26 cellular contexts compared by ENCODE assay signal in the genomic region with DNA sequence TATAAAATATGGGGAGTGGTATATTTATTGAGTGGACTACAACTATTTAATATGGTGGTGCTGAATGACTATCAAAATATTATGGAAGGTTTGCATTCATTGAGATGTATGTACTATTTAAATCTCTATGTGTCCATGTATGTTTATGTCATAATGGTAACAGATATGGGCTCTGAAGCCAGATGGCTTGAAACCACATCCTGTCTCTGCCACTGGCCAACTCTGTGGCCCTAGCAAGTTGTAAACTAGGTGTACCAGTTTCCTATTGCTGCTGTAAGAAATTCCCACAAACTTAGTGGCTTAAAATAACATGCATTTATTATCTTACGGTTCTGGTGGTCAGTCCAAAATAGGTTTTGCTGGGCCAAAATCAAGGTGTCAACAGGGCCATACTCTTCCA.
A peak's percentile ranks its signal among the peaks of the same experiment; 100 is the strongest.
DNase-seq lines count a peak whose midpoint lies in the region; ATAC-seq and TF ChIP-seq lines count a peak whose summit lies in the region.
"Had no signal": no experiment of that assay in that cellular context is flagged by ENCODE, and none has a peak within 500 bp of the region (broad histone marks: within the 10 kb centered on the region; RNA-seq: fewer than 3 reads in every experiment).

No MANE protein-coding gene starts in this region.

- H3K79me2 ChIP-seq in GM23338 (replicated peaks; ENCODE audit: insufficient read depth), result peaks cover 14% of the 10 kb centered on the region

- H3K36me3 ChIP-seq in GM23338 (ENCODE audit: insufficient read depth), result no peaks in the 10 kb centered on the region
- H3K36me3 ChIP-seq in prostate gland, result no peaks in the 10 kb centered on the region
- H3K36me3 ChIP-seq: left lung, neutrophil, sigmoid colon, SJCRH30, suprapubic skin had no signal

- no peak overlapping the region for H2AFZ ChIP-seq in GM23338

- H3K9me3 Mint-ChIP-seq in GM23338 (peaks cover 13% of the 10 kb centered on the region), neural crest cell (no peaks in the 10 kb centered on the region)
- H3K9me3 Mint-ChIP-seq: activated CD4-positive, alpha-beta memory T cell treated with anti-CD3 and anti-CD28 coated beads for 36 hours; activated naive CD4-positive, alpha-beta T cell treated with anti-CD3 and anti-CD28 coated beads, Interleukin-2, amount 10 ng/mL, durations not matched to agents 7 days and 5 days; stimulated activated naive B cell treated with anti-CD40 and anti-IgM and Interleukin-4, amounts not matched to agents 10 μg/mL and 1 μg/mL and 100 μg/mL, for 72 hours had no signal

- no peak for TF ChIP-seq POLR2A in prostate gland (IDR thresholded peaks at IDR 0.05)

- H3K27me3 ChIP-seq in GM23338 (ENCODE audit: insufficient read depth) (no peaks in the 10 kb centered on the region), prostate gland (replicated peaks; ENCODE audit: insufficient read depth) (no peaks in the 10 kb centered on the region)
- H3K27me3 ChIP-seq: SJCRH30, suprapubic skin had no signal

- ATAC-seq in GM23338 (no peak), GM21515 (IDR thresholded peaks at IDR 0.05; ENCODE audit: unreplicated experiment) (no peak)
- ATAC-seq: left lung; stimulated activated naive B cell treated with anti-CD40 and anti-IgM and Interleukin-4, amounts not matched to agents 10 μg/mL and 1 μg/mL and 100 μg/mL, for 72 hours had no signal

- H3K27ac Mint-ChIP-seq in GM23338 (no peak overlapping the region), neural crest cell (ENCODE audit: unreplicated experiment) (no peak overlapping the region)
- H3K27ac Mint-ChIP-seq: activated CD4-positive, alpha-beta memory T cell treated with anti-CD3 and anti-CD28 coated beads for 36 hours; activated naive CD4-positive, alpha-beta T cell treated with anti-CD3 and anti-CD28 coated beads, Interleukin-2, amount 10 ng/mL, durations not matched to agents 7 days and 5 days; CD14-positive monocyte; stimulated activated naive B cell treated with anti-CD40 and anti-IgM and Interleukin-4, amounts not matched to agents 10 μg/mL and 1 μg/mL and 100 μg/mL, for 72 hours had no signal

- H3K4me1 ChIP-seq in GM23338 (ENCODE audit: insufficient read depth) (peaks cover 28% of the 10 kb centered on the region), prostate gland (replicated peaks) (no peaks in the 10 kb centered on the region)

- H3K4me1 Mint-ChIP-seq in GM23338 (peaks cover 37% of the 10 kb centered on the region), neural crest cell (peaks cover 32% of the 10 kb centered on the region)

- no peaks in the 10 kb centered on the region for H3K9me3 ChIP-seq in prostate gland
- H3K9me3 ChIP-seq: left lung, neutrophil, sigmoid colon, SJCRH30, suprapubic skin had no signal

- WGBS in prostate gland, result 96% methylated on average over 1 of the region's 1 CpG

- no peak overlapping the region for H3K4me3 Mint-ChIP-seq in GM23338
- H3K4me3 Mint-ChIP-seq in neural crest cell, result peak overlapping the region; percentile 33
- H3K4me3 Mint-ChIP-seq: activated CD4-positive, alpha-beta memory T cell treated with anti-CD3 and anti-CD28 coated beads for 36 hours; activated naive CD4-positive, alpha-beta T cell treated with anti-CD3 and anti-CD28 coated beads, Interleukin-2, amount 10 ng/mL, durations not matched to agents 7 days and 5 days; stimulated activated naive B cell treated with anti-CD40 and anti-IgM and Interleukin-4, amounts not matched to agents 10 μg/mL and 1 μg/mL and 100 μg/mL, for 72 hours had no signal

- H3K27me3 Mint-ChIP-seq in GM23338 (ENCODE audit: insufficient read depth, low read depth, poor library complexity), result peaks cover 15% of the 10 kb centered on the region
- peaks cover 25% of the 10 kb centered on the region for H3K27me3 Mint-ChIP-seq in neural crest cell (ENCODE audit: low read depth)
- H3K27me3 Mint-ChIP-seq: progenitor cell of endocrine pancreas had no signal

- no peak overlapping the region for H3K4me3 ChIP-seq in GM23338
- H3K4me3 ChIP-seq in prostate gland, result no peak overlapping the region
- H3K4me3 ChIP-seq: left lung, sigmoid colon, SJCRH30, suprapubic skin had no signal

- 0 out of 2 replicates have a peak, but pooled peaks cover 4% of the 10 kb centered on the region for H4K20me1 ChIP-seq in GM23338 (replicated peaks; ENCODE audit: insufficient read depth)

- DNase-seq in GM23338 (ENCODE audit: low spot score) (no peak), KBM-7 (peak; percentile 23), RPMI8226 (peak; percentile 35), neural crest cell (ENCODE audit: low read depth, low spot score) (no peak), prostate gland (ENCODE audit: low spot score) (no peak), NCI-H1694 (lab: John Stamatoyannopoulos, UW) (no peak)
- DNase-seq: activated CD4-positive, alpha-beta memory T cell treated with anti-CD3 and anti-CD28 coated beads for 36 hours; activated CD4-positive, CD25-positive, alpha-beta regulatory T cell treated with anti-CD3 and anti-CD28 coated beads, Interleukin-2, amount 50 U/mL, for 72 hours; activated CD8-positive, alpha-beta memory T cell treated with anti-CD3 and anti-CD28 coated beads, Interleukin-2, amount 50 U/mL, for 4 hours; activated naive CD4-positive, alpha-beta T cell treated with anti-CD3 and anti-CD28 coated beads, Interleukin-2, amount 10 ng/mL, durations not matched to agents 7 days and 5 days; amygdala; Karpas-422; left lung; NCI-H1048; NCI-H1694 treated with DMSO at 0.1 percent for 48 hours; NCI-H2171 treated with DMSO at 0.1 percent for 48 hours; NCI-H526 treated with DMSO at 0.1 percent for 48 hours; sigmoid colon; stimulated activated CD4-positive, alpha-beta T cell treated with anti-CD3 and anti-CD28 coated beads, Interleukin-4, amount 100 ng/mL, for 4 hours; stimulated activated naive B cell treated with anti-CD40 and anti-IgM and Interleukin-4, amounts not matched to agents 10 μg/mL and 1 μg/mL and 100 μg/mL, for 72 hours had no signal

- no peak overlapping the region for H3K4me2 ChIP-seq in GM23338

- H3K27ac ChIP-seq in GM23338 (ENCODE audit: low read depth) (peak overlapping the region; percentile 78), prostate gland (no peak overlapping the region)
- H3K27ac ChIP-seq: left lung, neutrophil, sigmoid colon, SJCRH30, suprapubic skin had no signal

- H3F3A ChIP-seq in GM23338 (replicated peaks; ENCODE audit: low read depth), result no peaks in the 10 kb centered on the region

- intact Hi-C loops in prostate gland (cut with DNase I), result no loop called here

- TF ChIP-seq CTCF in GM23338 (conservative IDR thresholded peaks at IDR 0.05; ENCODE audit: low read depth in 2 of 2) (no peak), neural crest cell (conservative IDR thresholded peaks at IDR 0.05) (no peak), prostate gland (IDR thresholded peaks at IDR 0.05) (no peak)

- in situ Hi-C loops in KBM-7 (cut with MboI; ENCODE audit: low pct_unique_long_range_greater_than_20kb, low sequenced_read_pairs), result no loop called here

- H3K9me2 ChIP-seq in GM23338 (ENCODE audit: insufficient read depth), result no peaks in the 10 kb centered on the region

- H3K36me3 Mint-ChIP-seq in GM23338 (ENCODE audit: low read depth), result peaks cover 15% of the 10 kb centered on the region
- no peaks in the 10 kb centered on the region for H3K36me3 Mint-ChIP-seq in neural crest cell (ENCODE audit: low read depth)
- H3K36me3 Mint-ChIP-seq: activated CD4-positive, alpha-beta memory T cell treated with anti-CD3 and anti-CD28 coated beads for 36 hours; stimulated activated naive B cell treated with anti-CD40 and anti-IgM and Interleukin-4, amounts not matched to agents 10 μg/mL and 1 μg/mL and 100 μg/mL, for 72 hours had no signal

TF ChIP-seq in GM23338, 12 proteins besides CTCF, POLR2A, EP300 and RAD21 (continues in another document):
- TF ChIP-seq ZNF331 (CRISPR knock-in tag; IDR thresholded peaks at IDR 0.05; ENCODE audit: low read depth) (no peak), CREB1 (CRISPR knock-in tag; IDR thresholded peaks at IDR 0.05; ENCODE audit: low read depth) (no peak), ZNF114 (CRISPR knock-in tag; IDR thresholded peaks at IDR 0.05) (no peak), NANOG (IDR thresholded peaks at IDR 0.05; ENCODE audit: borderline replicate concordance) (no peak), POLR2AphosphoS5 (IDR thresholded peaks at IDR 0.05; ENCODE audit: low read depth) (no peak), STAT1 (IDR thresholded peaks at IDR 0.05; ENCODE audit: unreplicated experiment) (no peak), JUNB (IDR thresholded peaks at IDR 0.05; ENCODE audit: unreplicated experiment) (no peak), EZH2 (IDR thresholded peaks at IDR 0.05; ENCODE audit: low read depth, unreplicated experiment) (no peak)
- TF ChIP-seq, protein P1, sequence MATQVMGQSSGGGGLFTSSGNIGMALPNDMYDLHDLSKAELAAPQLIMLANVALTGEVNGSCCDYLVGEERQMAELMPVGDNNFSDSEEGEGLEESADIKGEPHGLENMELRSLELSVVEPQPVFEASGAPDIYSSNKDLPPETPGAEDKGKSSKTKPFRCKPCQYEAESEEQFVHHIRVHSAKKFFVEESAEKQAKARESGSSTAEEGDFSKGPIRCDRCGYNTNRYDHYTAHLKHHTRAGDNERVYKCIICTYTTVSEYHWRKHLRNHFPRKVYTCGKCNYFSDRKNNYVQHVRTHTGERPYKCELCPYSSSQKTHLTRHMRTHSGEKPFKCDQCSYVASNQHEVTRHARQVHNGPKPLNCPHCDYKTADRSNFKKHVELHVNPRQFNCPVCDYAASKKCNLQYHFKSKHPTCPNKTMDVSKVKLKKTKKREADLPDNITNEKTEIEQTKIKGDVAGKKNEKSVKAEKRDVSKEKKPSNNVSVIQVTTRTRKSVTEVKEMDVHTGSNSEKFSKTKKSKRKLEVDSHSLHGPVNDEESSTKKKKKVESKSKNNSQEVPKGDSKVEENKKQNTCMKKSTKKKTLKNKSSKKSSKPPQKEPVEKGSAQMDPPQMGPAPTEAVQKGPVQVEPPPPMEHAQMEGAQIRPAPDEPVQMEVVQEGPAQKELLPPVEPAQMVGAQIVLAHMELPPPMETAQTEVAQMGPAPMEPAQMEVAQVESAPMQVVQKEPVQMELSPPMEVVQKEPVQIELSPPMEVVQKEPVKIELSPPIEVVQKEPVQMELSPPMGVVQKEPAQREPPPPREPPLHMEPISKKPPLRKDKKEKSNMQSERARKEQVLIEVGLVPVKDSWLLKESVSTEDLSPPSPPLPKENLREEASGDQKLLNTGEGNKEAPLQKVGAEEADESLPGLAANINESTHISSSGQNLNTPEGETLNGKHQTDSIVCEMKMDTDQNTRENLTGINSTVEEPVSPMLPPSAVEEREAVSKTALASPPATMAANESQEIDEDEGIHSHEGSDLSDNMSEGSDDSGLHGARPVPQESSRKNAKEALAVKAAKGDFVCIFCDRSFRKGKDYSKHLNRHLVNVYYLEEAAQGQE (IDR thresholded peaks at IDR 0.05; ENCODE audit: unreplicated experiment), result no peak

Comparison
In these comparisons a context has a peak if more than half of its experiments do, and no peak if none do; other contexts are left out.
1. DNase-seq: peak in KBM-7 (single experiment) and RPMI8226 (single experiment); none in GM23338 (single experiment), neural crest cell (single experiment), prostate gland (single experiment) and NCI-H1694 (single experiment).